1 cellular context compared by ENCODE assay signal in genomic region chr2:86443601-86444000, GRCh38.
TF ChIP-seq lines count a peak whose summit lies in the region.

No MANE protein-coding gene starts in this region.

TF ChIP-seq in GM12878, 131 proteins besides CTCF, POLR2A, EP300 and RAD21 (continued from another document):
- TF ChIP-seq ZBTB11 (CRISPR knock-in tag; IDR thresholded peaks at IDR 0.05), result no peak
- TF ChIP-seq FOXM1 (IDR thresholded peaks at IDR 0.05; ENCODE audit: low read depth, low read length), result no peak
- TF ChIP-seq RELA (IDR thresholded peaks at IDR 0.05; ENCODE audit: borderline replicate concordance, partially characterized antibody), result no peak
- no peak for TF ChIP-seq CBFB (IDR thresholded peaks at IDR 0.05; ENCODE audit: low read depth)
- no peak for TF ChIP-seq SIX5 (IDR thresholded peaks at IDR 0.05; ENCODE audit: low read depth, low read length, severe bottlenecking)
- TF ChIP-seq TCF3 (IDR thresholded peaks at IDR 0.05; ENCODE audit: borderline replicate concordance, insufficient read depth, low read depth, low read length), result no peak
